ENCODE assay signal across 30 cellular contexts in the genomic region with DNA sequence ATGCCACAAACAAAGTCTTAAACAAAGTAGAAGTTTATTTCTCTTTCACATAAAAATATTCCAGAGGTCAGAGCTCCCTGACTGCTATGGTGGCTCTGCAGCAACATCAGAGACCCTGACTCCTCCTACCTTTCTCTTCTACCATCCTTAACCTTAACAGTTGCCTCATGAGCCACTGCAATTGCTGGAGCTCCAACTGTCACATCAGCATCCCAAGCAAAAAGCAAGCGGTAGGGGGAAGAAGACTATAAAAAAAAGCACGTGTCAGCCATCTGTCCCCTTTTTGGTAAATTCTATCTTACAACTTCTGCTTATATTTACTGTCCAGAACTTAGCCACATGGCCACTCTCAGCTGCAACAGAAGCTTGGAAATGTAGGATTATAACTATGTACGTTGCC.
"Had no signal": no experiment of that assay in that cellular context is flagged by ENCODE, and none has a peak within 500 bp of the region (broad histone marks: within the 10 kb centered on the region; RNA-seq: fewer than 3 reads in every experiment).

No MANE protein-coding gene starts in this region.

- H3K27ac Mint-ChIP-seq: dendritic cell treated with granulocyte-macrophage colony-stimulating factor and Interleukin-4, amounts not matched to agents 40 ng/mL and 50 ng/mL, for 4 days; endodermal cell; immature natural killer cell; mesothelial cell of epicardium; naive B cell had no signal

- H3K27ac ChIP-seq: colonic mucosa, epithelial cell of prostate, esophagus squamous epithelium, gastrocnemius medialis, hepatocyte, left lung, lower lobe of right lung had no signal

- FAIRE-seq: endometrium, kidney had no signal

- H3K9me3 Mint-ChIP-seq: dendritic cell treated with granulocyte-macrophage colony-stimulating factor and Interleukin-4, amounts not matched to agents 40 ng/mL and 50 ng/mL, for 4 days; effector memory CD8-positive, alpha-beta T cell; endodermal cell; immature natural killer cell; mesothelial cell of epicardium; naive thymus-derived CD8-positive, alpha-beta T cell had no signal

- H3K27me3 ChIP-seq: colonic mucosa, gastrocnemius medialis, hepatocyte, left lung had no signal

- H3K4me1 Mint-ChIP-seq: endodermal cell; immature natural killer cell; mesothelial cell of epicardium; naive B cell; naive thymus-derived CD8-positive, alpha-beta T cell had no signal

- H3K4me3 Mint-ChIP-seq: dendritic cell treated with granulocyte-macrophage colony-stimulating factor and Interleukin-4, amounts not matched to agents 40 ng/mL and 50 ng/mL, for 4 days; effector memory CD8-positive, alpha-beta T cell; endodermal cell; immature natural killer cell; mesothelial cell of epicardium; naive B cell; naive thymus-derived CD8-positive, alpha-beta T cell had no signal

- H3K4me3 ChIP-seq: colonic mucosa, esophagus squamous epithelium, gastrocnemius medialis, hepatocyte, left lung, lower lobe of right lung, mucosa of descending colon had no signal

- H3K4me2 ChIP-seq: hepatocyte had no signal

- H3K9me3 ChIP-seq: colonic mucosa, esophagus squamous epithelium, gastrocnemius medialis, left lung, lower lobe of right lung, mucosa of descending colon had no signal

- ATAC-seq: effector memory CD8-positive, alpha-beta T cell; esophagus mucosa; gastrocnemius medialis; left cardiac atrium; left lung; left ventricle myocardium superior; lower lobe of right lung; mucosa of descending colon; naive thymus-derived CD8-positive, alpha-beta T cell had no signal

- H3K36me3 Mint-ChIP-seq: immature natural killer cell; mesothelial cell of epicardium; naive B cell; naive thymus-derived CD8-positive, alpha-beta T cell had no signal

- H2AFZ ChIP-seq: hepatocyte had no signal

- DNase-seq: colonic mucosa; cortex of kidney; effector CD8-positive, alpha-beta T cell; effector memory CD8-positive, alpha-beta T cell; endodermal cell; erythroblast; esophagus squamous epithelium; foreskin fibroblast; foreskin melanocyte; gastrocnemius medialis; glutamatergic neuron; head of caudate nucleus; hypothalamus; immature natural killer cell; islet precursor cell; kidney; left cardiac atrium; left ventricle myocardium superior; lower lobe of right lung; mesenchymal stem cell; mucosa of descending colon; naive B cell; naive thymus-derived CD8-positive, alpha-beta T cell had no signal

- H3K4me1 ChIP-seq: colonic mucosa, esophagus squamous epithelium, gastrocnemius medialis, left lung, lower lobe of right lung had no signal

- H3K36me3 ChIP-seq: colonic mucosa, esophagus squamous epithelium, gastrocnemius medialis, left lung, lower lobe of right lung had no signal

- H3K79me2 ChIP-seq: hepatocyte had no signal
